ENCODE assay signal across 16 cellular contexts in genomic region chr15:73952171-73952912, GRCh38. TPM values are rescaled to one million over a fixed set of nuclear protein-coding genes. Genes with fewer than 3 reads are reported as not detected.
DNase-seq lines count a peak whose midpoint lies in the region; ATAC-seq and TF ChIP-seq lines count a peak whose summit lies in the region.
"Had no signal": no experiment of that assay in that cellular context is flagged by ENCODE, and none has a peak within 500 bp of the region (broad histone marks: within the 10 kb centered on the region; RNA-seq: fewer than 3 reads in every experiment).

No MANE protein-coding gene starts in this region.

- no peak for DNase-seq in stimulated activated naive CD8-positive, alpha-beta T cell treated with anti-CD3 and anti-CD28 coated beads, Interleukin-15, amount 100 ng/mL, for 72 hours
- DNase-seq in stimulated activated naive CD8-positive, alpha-beta T cell treated with anti-CD3 and anti-CD28 coated beads, Interleukin-15, Interleukin-2, amounts not matched to agents 100 U/mL and 50 U/mL, for 24 hours = no peak
- peak in 2 of 3 donors; percentile 68 to 71 for DNase-seq in right cardiac atrium
- DNase-seq in progenitor cell of endocrine pancreas (ENCODE audit: low spot score, unreplicated experiment) = no peak
- peak; percentile 60 to 77 for DNase-seq in aorta
- DNase-seq in kidney glomerular epithelial cell (lab: John Stamatoyannopoulos, UW) = no peak
- no peak for DNase-seq in natural killer cell treated with Interleukin-12 subunit alpha and Interleukin-12 subunit beta and Interleukin-15 and Interleukin-18, amount 100 ng/mL, for 72 hours (ENCODE audit: low spot score)
- DNase-seq: activated gamma-delta T cell treated with Interleukin-2 at 50 U/mL for 16 hours; DND-41; effector CD4-positive, alpha-beta T cell; midbrain; NCI-H510A; stimulated activated CD4-positive, alpha-beta T cell treated with anti-CD3 and anti-CD28 coated beads, Interleukin-1b, Interleukin-23, amount 100 ng/mL, for 48 hours; stimulated activated naive CD4-positive, alpha-beta T cell had no signal

- ATAC-seq in stimulated activated naive CD8-positive, alpha-beta T cell treated with anti-CD3 and anti-CD28 coated beads, Interleukin-15, amount 100 ng/mL, for 72 hours = no peak
- no peak for ATAC-seq in stimulated activated naive CD8-positive, alpha-beta T cell treated with anti-CD3 and anti-CD28 coated beads, Interleukin-15, Interleukin-2, amounts not matched to agents 100 U/mL and 50 U/mL, for 24 hours
- ATAC-seq in right cardiac atrium (no peak), aorta (ENCODE audit: low FRiP score) (no peak), GM18520 (IDR thresholded peaks at IDR 0.05; ENCODE audit: unreplicated experiment) (no peak)
- ATAC-seq in natural killer cell treated with Interleukin-12 subunit alpha and Interleukin-12 subunit beta and Interleukin-15 and Interleukin-18, amount 100 ng/mL, for 72 hours = no peak

- intact Hi-C loops in right cardiac atrium (cut with DNase I) = no loop called here
- intact Hi-C loops in aorta (cut with DNase I) = no loop called here

- TF ChIP-seq CTCF in progenitor cell of endocrine pancreas (IDR thresholded peaks at IDR 0.05; ENCODE audit: unreplicated experiment) = no peak

- H3K4me1 Mint-ChIP-seq in stimulated activated naive CD8-positive, alpha-beta T cell treated with anti-CD3 and anti-CD28 coated beads, Interleukin-15, amount 100 ng/mL, for 72 hours = peaks cover 21% of the 10 kb centered on the region
- peaks cover 1% of the 10 kb centered on the region for H3K4me1 Mint-ChIP-seq in progenitor cell of endocrine pancreas (ENCODE audit: low read depth)
- peaks cover 12 to 17% of the 10 kb centered on the region in 2 donors for H3K4me1 Mint-ChIP-seq in natural killer cell treated with Interleukin-12 subunit alpha and Interleukin-12 subunit beta and Interleukin-15 and Interleukin-18, amount 100 ng/mL, for 72 hours (ENCODE audit: low read depth in 2 of 2)

- no peaks in the 10 kb centered on the region for H3K9me3 ChIP-seq in right cardiac atrium (ENCODE audit: control insufficient read depth, low read length)
- H3K9me3 ChIP-seq in aorta (ENCODE audit: control insufficient read depth, low read length) = no peaks in the 10 kb centered on the region
- H3K9me3 ChIP-seq: SJSA1 had no signal

- no peaks in the 10 kb centered on the region for H3K27me3 ChIP-seq in right cardiac atrium (ENCODE audit: control insufficient read depth, insufficient read depth)
- H3K27me3 ChIP-seq in aorta (ENCODE audit: control insufficient read depth in 1 of 2, insufficient read depth in 2 of 2, low read length in 1 of 2) = no peaks in the 10 kb centered on the region
- H3K27me3 ChIP-seq: SJSA1 had no signal

- 80% methylated on average over 21 of the region's 21 CpGs for WGBS in right cardiac atrium
- whole genome bisulfite sequencing in aorta, 2 donors = 71 to 74% methylated on average over 19 to 21 of the region's 21 CpGs

- no peak overlapping the region for H3K4me3 Mint-ChIP-seq in stimulated activated naive CD8-positive, alpha-beta T cell treated with anti-CD3 and anti-CD28 coated beads, Interleukin-15, amount 100 ng/mL, for 72 hours
- H3K4me3 Mint-ChIP-seq in progenitor cell of endocrine pancreas (ENCODE audit: low read depth) = no peak overlapping the region
- no peak overlapping the region for H3K4me3 Mint-ChIP-seq in natural killer cell treated with Interleukin-12 subunit alpha and Interleukin-12 subunit beta and Interleukin-15 and Interleukin-18, amount 100 ng/mL, for 72 hours

- H3K27ac ChIP-seq in right cardiac atrium (ENCODE audit: low read length) (peak overlapping the region; percentile 93), aorta (ENCODE audit: low read depth in 1 of 2, low read length in 2 of 2) (peak overlapping the region; percentile 94 to 96)

- H3K36me3 Mint-ChIP-seq in progenitor cell of endocrine pancreas (ENCODE audit: insufficient read depth) = no peaks in the 10 kb centered on the region
- H3K36me3 Mint-ChIP-seq in natural killer cell treated with Interleukin-12 subunit alpha and Interleukin-12 subunit beta and Interleukin-15 and Interleukin-18, amount 100 ng/mL, for 72 hours = no peaks in the 10 kb centered on the region

- H3K4me3 ChIP-seq in right cardiac atrium (ENCODE audit: low read length) = no peak overlapping the region
- H3K4me3 ChIP-seq in aorta (ENCODE audit: low read length in 2 of 2) = no peak overlapping the region
- H3K4me3 ChIP-seq: SJSA1 had no signal

- no peaks in the 10 kb centered on the region for H3K27me3 Mint-ChIP-seq in stimulated activated naive CD8-positive, alpha-beta T cell treated with anti-CD3 and anti-CD28 coated beads, Interleukin-15, amount 100 ng/mL, for 72 hours
- peaks cover 5% of the 10 kb centered on the region for H3K27me3 Mint-ChIP-seq in progenitor cell of endocrine pancreas
- H3K27me3 Mint-ChIP-seq in natural killer cell treated with Interleukin-12 subunit alpha and Interleukin-12 subunit beta and Interleukin-15 and Interleukin-18, amount 100 ng/mL, for 72 hours = no peaks in the 10 kb centered on the region

- H3K9me3 Mint-ChIP-seq in stimulated activated naive CD8-positive, alpha-beta T cell treated with anti-CD3 and anti-CD28 coated beads, Interleukin-15, amount 100 ng/mL, for 72 hours = no peaks in the 10 kb centered on the region
- H3K9me3 Mint-ChIP-seq in progenitor cell of endocrine pancreas (ENCODE audit: low read depth) = no peaks in the 10 kb centered on the region
- H3K9me3 Mint-ChIP-seq in natural killer cell treated with Interleukin-12 subunit alpha and Interleukin-12 subunit beta and Interleukin-15 and Interleukin-18, amount 100 ng/mL, for 72 hours = no peaks in the 10 kb centered on the region

- peak overlapping the region; percentile 13 to 77 for H3K27ac Mint-ChIP-seq in stimulated activated naive CD8-positive, alpha-beta T cell treated with anti-CD3 and anti-CD28 coated beads, Interleukin-15, amount 100 ng/mL, for 72 hours
- H3K27ac Mint-ChIP-seq in progenitor cell of endocrine pancreas = peak overlapping the region; percentile 67
- H3K27ac Mint-ChIP-seq in natural killer cell treated with Interleukin-12 subunit alpha and Interleukin-12 subunit beta and Interleukin-15 and Interleukin-18, amount 100 ng/mL, for 72 hours = no peak overlapping the region

- H3K4me1 ChIP-seq in right cardiac atrium (ENCODE audit: control insufficient read depth, insufficient read depth, low read length) (peaks cover 11% of the 10 kb centered on the region), aorta (ENCODE audit: control insufficient read depth in 1 of 2, insufficient read depth in 2 of 2, low read length in 2 of 2) (no peaks in the 10 kb centered on the region)

- H3K36me3 ChIP-seq in aorta (ENCODE audit: control insufficient read depth in 1 of 2, insufficient read depth in 2 of 2, low read length in 1 of 2) = peaks cover 2 to 6% of the 10 kb centered on the region in 2 donors
- H3K36me3 ChIP-seq: SJSA1 had no signal

RNA-seq across cellular contexts. Expression of gene LOXL1, which starts 26.1 kb away (rescaled TPM):
- total RNA-seq in right cardiac atrium (10 to 100 TPM; 17.4 to 41.0 (median 18.6) TPM), progenitor cell of endocrine pancreas (17.1 and 17.4 TPM in 2 replicates), aorta (100 to 1,000 TPM; 108 to 115 TPM)
- polyA plus RNA-seq in right cardiac atrium (29.8 TPM), aorta (100 to 1,000 TPM in 1 of 2 donors, 10 to 100 TPM in 1; 49.0 to 138 TPM)
- 1 to 10 TPM in 1 of 2 donors, under 1 TPM in 1; 0.36 to 4.3 TPM for total RNA-seq in natural killer cell treated with Interleukin-12 subunit alpha and Interleukin-12 subunit beta and Interleukin-15 and Interleukin-18, amount 100 ng/mL, for 72 hours

RNA-seq across cellular contexts. Expression of gene STOML1, which starts 39.8 kb away (rescaled TPM):
- 10 to 100 TPM; 14.9 to 19.0 (median 17.8) TPM for total RNA-seq in right cardiac atrium
- polyA plus RNA-seq in right cardiac atrium = 24.3 TPM
- total RNA-seq in progenitor cell of endocrine pancreas = 8.0 and 8.7 TPM in 2 replicates
- total RNA-seq in aorta = 10 to 100 TPM; 12.9 to 16.4 TPM
- 10 to 100 TPM; 10.5 to 19.2 TPM for polyA plus RNA-seq in aorta
- 10 to 100 TPM; 14.3 to 17.9 TPM for total RNA-seq in natural killer cell treated with Interleukin-12 subunit alpha and Interleukin-12 subunit beta and Interleukin-15 and Interleukin-18, amount 100 ng/mL, for 72 hours

RNA-seq across cellular contexts. Expression of gene PML, which starts 42.2 kb away (rescaled TPM):
- total RNA-seq in right cardiac atrium (10 to 100 TPM; 21.9 to 35.4 (median 26.6) TPM), progenitor cell of endocrine pancreas (27.8 and 29.9 TPM in 2 replicates), aorta (10 to 100 TPM; 72.6 to 91.9 TPM)
- polyA plus RNA-seq in right cardiac atrium (18.1 TPM), aorta (10 to 100 TPM in 1 of 2 donors, 1 to 10 TPM in 1; 8.6 to 45.5 TPM)
- 10 to 100 TPM; 62.6 to 72.3 TPM for total RNA-seq in natural killer cell treated with Interleukin-12 subunit alpha and Interleukin-12 subunit beta and Interleukin-15 and Interleukin-18, amount 100 ng/mL, for 72 hours

Comparison
In these comparisons a context has a peak if more than half of its experiments do, and no peak if none do; other contexts are left out.
1. DNase-seq: peak in right cardiac atrium (2 of 3) and aorta (2 of 2); none in stimulated activated naive CD8-positive, alpha-beta T cell treated with anti-CD3 and anti-CD28 coated beads, Interleukin-15, amount 100 ng/mL, for 72 hours (0 of 2), stimulated activated naive CD8-positive, alpha-beta T cell treated with anti-CD3 and anti-CD28 coated beads, Interleukin-15, Interleukin-2, amounts not matched to agents 100 U/mL and 50 U/mL, for 24 hours (single experiment), progenitor cell of endocrine pancreas (single experiment), kidney glomerular epithelial cell (single experiment) and natural killer cell treated with Interleukin-12 subunit alpha and Interleukin-12 subunit beta and Interleukin-15 and Interleukin-18, amount 100 ng/mL, for 72 hours (single experiment).
2. H3K27ac Mint-ChIP-seq: peak in stimulated activated naive CD8-positive, alpha-beta T cell treated with anti-CD3 and anti-CD28 coated beads, Interleukin-15, amount 100 ng/mL, for 72 hours (2 of 2) and progenitor cell of endocrine pancreas (single experiment); none in natural killer cell treated with Interleukin-12 subunit alpha and Interleukin-12 subunit beta and Interleukin-15 and Interleukin-18, amount 100 ng/mL, for 72 hours (0 of 2).